In the genomic region with DNA sequence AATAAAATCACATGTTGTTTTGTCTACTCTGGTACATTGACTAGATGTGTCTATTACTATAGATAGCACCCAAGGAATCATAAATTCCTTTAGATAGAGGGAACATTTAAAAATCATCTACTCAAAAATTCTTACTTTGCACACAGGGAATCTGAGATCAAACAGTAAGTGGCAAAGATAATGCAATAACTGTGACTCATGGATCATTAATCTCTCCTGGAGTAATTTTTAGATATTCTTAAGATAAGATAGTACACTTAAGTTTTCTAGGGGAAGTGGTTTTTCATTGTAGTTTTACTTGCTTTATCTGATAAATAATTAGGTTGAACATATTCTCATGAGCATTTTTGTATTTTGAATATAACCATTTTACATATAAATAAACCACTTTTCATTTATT, we compare ENCODE assay signal across 17 cellular contexts.
A peak's percentile ranks its signal among the peaks of the same experiment; 100 is the strongest.
DNase-seq lines count a peak whose midpoint lies in the region; ATAC-seq, FAIRE-seq and TF ChIP-seq lines count a peak whose summit lies in the region.
"Had no signal": no experiment of that assay in that cellular context is flagged by ENCODE, and none has a peak within 500 bp of the region (broad histone marks: within the 10 kb centered on the region; RNA-seq: fewer than 3 reads in every experiment).

No MANE protein-coding gene starts in this region.

- no peak overlapping the region for H3K4me3 ChIP-seq in bronchial epithelial cell (ENCODE audit: low read depth, low read length)
- no peak overlapping the region for H3K4me3 ChIP-seq in fibroblast of the aortic adventitia (ENCODE audit: low read depth, low read length)
- no peak overlapping the region for H3K4me3 ChIP-seq in naive thymus-derived CD4-positive, alpha-beta T cell (ENCODE audit: low read length)
- H3K4me3 ChIP-seq: BLaER1, GM23248 had no signal

- ATAC-seq in naive thymus-derived CD4-positive, alpha-beta T cell: no peak
- ATAC-seq in stimulated activated effector memory CD8-positive, alpha-beta T cell treated with anti-CD3 and anti-CD28 coated beads, Interleukin-12 subunit alpha, Interleukin-12 subunit beta, amount 100 ng/mL, for 72 hours: no peak

- no peak overlapping the region for H3K27ac ChIP-seq in naive thymus-derived CD4-positive, alpha-beta T cell (ENCODE audit: low read depth, low read length)
- H3K27ac ChIP-seq: BLaER1, GM23248, HL-60 had no signal

- no peaks in the 10 kb centered on the region for H3K4me1 ChIP-seq in naive thymus-derived CD4-positive, alpha-beta T cell (ENCODE audit: control insufficient read depth in 2 of 2, insufficient read depth in 2 of 2, low read length in 2 of 2)
- H3K4me1 ChIP-seq: BLaER1 had no signal

- DNase-seq in ELR (ENCODE audit: low read depth) (peak; percentile 22), M059J (ENCODE audit: low read depth) (peak; percentile 1), bronchial epithelial cell (ENCODE audit: low read depth) (peak; percentile 21), fibroblast of the aortic adventitia (ENCODE audit: low read depth) (peak; percentile 18), SW 1271 (lab: John Stamatoyannopoulos, UW) (no peak), kidney glomerular epithelial cell (lab: John Stamatoyannopoulos, UW) (no peak)
- DNase-seq in naive thymus-derived CD4-positive, alpha-beta T cell: no peak
- no peak for DNase-seq in stimulated activated effector memory CD8-positive, alpha-beta T cell treated with anti-CD3 and anti-CD28 coated beads, Interleukin-12 subunit alpha, Interleukin-12 subunit beta, amount 100 ng/mL, for 72 hours (ENCODE audit: low spot score in 2 of 2)
- DNase-seq: 8988T; AML-193; CD4-positive, CD25-positive, alpha-beta regulatory T cell; DMS53; GM23248 had no signal

- H3K36me3 Mint-ChIP-seq in naive thymus-derived CD4-positive, alpha-beta T cell: peaks cover 0 to 4% (median 0%) of the 10 kb centered on the region in 5 donors
- H3K36me3 Mint-ChIP-seq in stimulated activated effector memory CD8-positive, alpha-beta T cell treated with anti-CD3 and anti-CD28 coated beads, Interleukin-12 subunit alpha, Interleukin-12 subunit beta, amount 100 ng/mL, for 72 hours: no peaks in the 10 kb centered on the region
- H3K36me3 Mint-ChIP-seq: CD4-positive, CD25-positive, alpha-beta regulatory T cell had no signal

- H3K4me1 Mint-ChIP-seq in naive thymus-derived CD4-positive, alpha-beta T cell: no peaks in the 10 kb centered on the region
- no peaks in the 10 kb centered on the region for H3K4me1 Mint-ChIP-seq in stimulated activated effector memory CD8-positive, alpha-beta T cell treated with anti-CD3 and anti-CD28 coated beads, Interleukin-12 subunit alpha, Interleukin-12 subunit beta, amount 100 ng/mL, for 72 hours
- H3K4me1 Mint-ChIP-seq: CD4-positive, CD25-positive, alpha-beta regulatory T cell had no signal

- no peaks in the 10 kb centered on the region for H3K9me3 ChIP-seq in naive thymus-derived CD4-positive, alpha-beta T cell (ENCODE audit: control insufficient read depth in 2 of 3, low read length in 3 of 3)
- H3K9me3 ChIP-seq: BLaER1 had no signal

- no peak overlapping the region for H3K4me3 Mint-ChIP-seq in naive thymus-derived CD4-positive, alpha-beta T cell
- no peak overlapping the region for H3K4me3 Mint-ChIP-seq in stimulated activated effector memory CD8-positive, alpha-beta T cell treated with anti-CD3 and anti-CD28 coated beads, Interleukin-12 subunit alpha, Interleukin-12 subunit beta, amount 100 ng/mL, for 72 hours
- H3K4me3 Mint-ChIP-seq: CD4-positive, CD25-positive, alpha-beta regulatory T cell had no signal

- POLR2A ChIA-PET in naive thymus-derived CD4-positive, alpha-beta T cell (lab: Charles Lee): no interaction called here

- no peaks in the 10 kb centered on the region for H3K36me3 ChIP-seq in bronchial epithelial cell (ENCODE audit: control insufficient read depth, insufficient read depth, low read length)
- no peaks in the 10 kb centered on the region for H3K36me3 ChIP-seq in naive thymus-derived CD4-positive, alpha-beta T cell (ENCODE audit: control insufficient read depth in 2 of 3, insufficient read depth in 3 of 3, low read length in 3 of 3)
- H3K36me3 ChIP-seq: BLaER1 had no signal

- no peaks in the 10 kb centered on the region for H3K27me3 ChIP-seq in bronchial epithelial cell (ENCODE audit: control insufficient read depth, insufficient read depth, low read length)
- H3K27me3 ChIP-seq in naive thymus-derived CD4-positive, alpha-beta T cell (ENCODE audit: control insufficient read depth in 2 of 2, insufficient read depth in 2 of 2, low read length in 2 of 2): no peaks in the 10 kb centered on the region
- H3K27me3 ChIP-seq: BLaER1 had no signal

- peaks cover 3 to 11% (median 5%) of the 10 kb centered on the region in 11 donors for H3K9me3 Mint-ChIP-seq in naive thymus-derived CD4-positive, alpha-beta T cell
- peaks cover 16% of the 10 kb centered on the region for H3K9me3 Mint-ChIP-seq in stimulated activated effector memory CD8-positive, alpha-beta T cell treated with anti-CD3 and anti-CD28 coated beads, Interleukin-12 subunit alpha, Interleukin-12 subunit beta, amount 100 ng/mL, for 72 hours

- intact Hi-C loops in naive thymus-derived CD4-positive, alpha-beta T cell (cut with micrococcal nuclease): no loop called here

- no peak overlapping the region for H3K27ac Mint-ChIP-seq in naive thymus-derived CD4-positive, alpha-beta T cell
- H3K27ac Mint-ChIP-seq in stimulated activated effector memory CD8-positive, alpha-beta T cell treated with anti-CD3 and anti-CD28 coated beads, Interleukin-12 subunit alpha, Interleukin-12 subunit beta, amount 100 ng/mL, for 72 hours: no peak overlapping the region
- H3K27ac Mint-ChIP-seq: CD4-positive, CD25-positive, alpha-beta regulatory T cell had no signal

- FAIRE-seq in bronchial epithelial cell (lab: Jason Lieb, UNC): no peak
- FAIRE-seq: GM18507, H54 had no signal

- H3K27me3 Mint-ChIP-seq in naive thymus-derived CD4-positive, alpha-beta T cell: no peaks in the 10 kb centered on the region
- H3K27me3 Mint-ChIP-seq: CD4-positive, CD25-positive, alpha-beta regulatory T cell had no signal

- CTCF ChIA-PET in naive thymus-derived CD4-positive, alpha-beta T cell (lab: Charles Lee): no interaction called here

- TF ChIP-seq CTCF in bronchial epithelial cell (IDR thresholded peaks at IDR 0.05; ENCODE audit: insufficient read depth, low read length, severe bottlenecking) (no peak), fibroblast of the aortic adventitia (IDR thresholded peaks at IDR 0.05; ENCODE audit: insufficient read depth, low read length) (no peak)

Comparison
In these comparisons a context has a peak if more than half of its experiments do, and no peak if none do; other contexts are left out.
1. DNase-seq: peak in ELR (single experiment), M059J (single experiment), bronchial epithelial cell (single experiment) and fibroblast of the aortic adventitia (single experiment); none in naive thymus-derived CD4-positive, alpha-beta T cell (0 of 9), SW 1271 (0 of 2), stimulated activated effector memory CD8-positive, alpha-beta T cell treated with anti-CD3 and anti-CD28 coated beads, Interleukin-12 subunit alpha, Interleukin-12 subunit beta, amount 100 ng/mL, for 72 hours (0 of 2) and kidney glomerular epithelial cell (single experiment).